5 cellular contexts compared by ENCODE assay signal in the genomic region with DNA sequence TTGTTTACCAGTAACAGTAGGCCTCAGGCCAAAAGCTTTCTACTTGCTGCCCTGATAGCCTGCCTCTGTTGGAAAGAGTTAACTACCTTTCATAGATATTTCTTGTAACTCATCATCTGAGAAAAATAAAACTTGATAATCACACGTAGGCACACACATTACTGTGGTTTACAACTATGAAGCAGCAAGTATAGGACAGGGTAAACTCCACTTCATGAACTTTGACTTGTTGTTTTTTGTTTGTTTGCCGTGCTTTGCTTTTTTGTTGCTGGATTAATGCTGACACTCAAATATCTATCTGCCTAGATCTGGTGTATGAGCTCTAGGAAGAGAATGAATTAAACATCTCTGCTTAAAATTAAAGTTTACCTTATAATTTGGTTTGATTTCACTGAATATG.
"Had no signal": no experiment of that assay in that cellular context is flagged by ENCODE, and none has a peak within 500 bp of the region (broad histone marks: within the 10 kb centered on the region; RNA-seq: fewer than 3 reads in every experiment).

No MANE protein-coding gene starts in this region.

- DNase-seq: GM23248, H9, HCEC 1CT, IMR-90 had no signal

- H3K4me3 Mint-ChIP-seq: H9 had no signal

- H3K4me1 Mint-ChIP-seq: H9 had no signal

- H3K9ac ChIP-seq: GM23248 had no signal

- ATAC-seq: K562 had no signal

- H3K4me3 ChIP-seq: GM23248, K562 had no signal

- H3K27ac Mint-ChIP-seq: H9 had no signal

- H3K27ac ChIP-seq: GM23248 had no signal

- H3K9me3 Mint-ChIP-seq: H9 had no signal

- H2AFZ ChIP-seq: GM23248 had no signal
